In the genomic region with DNA sequence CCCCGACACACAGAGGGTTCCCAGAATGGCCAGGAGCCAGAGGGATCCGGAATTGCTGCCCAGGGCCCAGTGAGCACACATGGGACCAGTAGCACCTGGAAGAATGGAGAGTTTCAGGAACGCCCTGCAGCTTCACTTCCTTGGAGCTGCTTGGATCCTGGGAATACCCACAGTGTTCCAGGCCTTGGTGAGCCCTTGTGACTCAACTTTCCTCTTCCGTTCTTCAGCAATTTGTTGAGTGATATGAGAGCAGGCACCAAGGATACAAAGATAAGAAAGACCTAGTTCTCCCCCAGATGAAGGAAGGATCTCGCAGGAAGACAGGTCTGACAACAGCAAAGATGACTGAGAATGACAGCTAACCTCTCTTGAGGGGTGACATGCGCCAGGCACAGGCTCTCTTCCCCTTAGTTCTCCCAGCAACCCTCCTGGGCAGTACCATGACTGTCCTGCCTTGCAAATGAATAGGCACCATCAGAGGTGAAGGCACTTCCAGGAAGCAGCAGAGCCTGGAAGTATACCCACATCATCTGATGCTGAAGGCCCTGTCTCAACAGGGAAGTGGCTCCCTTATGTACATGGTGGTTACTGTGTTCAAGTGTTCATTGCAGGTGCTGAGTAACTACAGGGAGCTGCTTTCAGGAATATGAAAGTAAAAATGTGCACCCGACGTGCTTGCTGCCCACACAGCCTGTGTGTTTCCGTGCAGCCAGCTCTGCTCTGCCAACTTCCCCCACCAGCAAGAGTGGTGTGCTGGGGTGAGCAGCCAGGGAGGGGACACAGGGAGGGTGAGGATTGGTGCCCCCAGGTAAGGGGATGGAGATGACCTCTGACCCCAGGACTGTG, we compare ENCODE assay signal across 8 cellular contexts.
DNase-seq lines count a peak whose midpoint lies in the region; ATAC-seq and TF ChIP-seq lines count a peak whose summit lies in the region.

No MANE protein-coding gene starts in this region.

- DNase-seq in natural killer cell treated with Interleukin-12 subunit alpha and Interleukin-12 subunit beta and Interleukin-15 and Interleukin-18, amount 100 ng/mL, for 72 hours (ENCODE audit: low spot score) = no peak
- DNase-seq in natural killer cell (no peak), T-helper 17 cell (no peak), uterus (no peak), NCI-H1930 (lab: John Stamatoyannopoulos, UW) (no peak), nephron progenitor cell (no peak), NCI-H345 treated with DMSO at 0.1 percent for 48 hours (lab: John Stamatoyannopoulos, UW; ENCODE audit: unreplicated experiment) (no peak)

- H3K36me3 Mint-ChIP-seq in natural killer cell treated with Interleukin-12 subunit alpha and Interleukin-12 subunit beta and Interleukin-15 and Interleukin-18, amount 100 ng/mL, for 72 hours = peaks cover 4% of the 10 kb centered on the region
- no peaks in the 10 kb centered on the region for H3K36me3 Mint-ChIP-seq in natural killer cell
- peaks cover 5% of the 10 kb centered on the region for H3K36me3 Mint-ChIP-seq in T-helper 17 cell (ENCODE audit: low read depth)
- H3K36me3 Mint-ChIP-seq in nephron progenitor cell (ENCODE audit: low read depth) = peaks cover 5% of the 10 kb centered on the region

- H3K36me3 ChIP-seq in uterus = no peaks in the 10 kb centered on the region

- H3K4me3 Mint-ChIP-seq in natural killer cell treated with Interleukin-12 subunit alpha and Interleukin-12 subunit beta and Interleukin-15 and Interleukin-18, amount 100 ng/mL, for 72 hours = no peak overlapping the region
- H3K4me3 Mint-ChIP-seq in natural killer cell (no peak overlapping the region), T-helper 17 cell (no peak overlapping the region), nephron progenitor cell (no peak overlapping the region)

- H3K4me3 ChIP-seq in uterus = no peak overlapping the region

- peak; percentile 8 to 40 for ATAC-seq in natural killer cell treated with Interleukin-12 subunit alpha and Interleukin-12 subunit beta and Interleukin-15 and Interleukin-18, amount 100 ng/mL, for 72 hours
- ATAC-seq in natural killer cell = no peak
- ATAC-seq in T-helper 17 cell = peak; percentile 12

- peak overlapping the region; percentile 9 to 70 for H3K27ac Mint-ChIP-seq in natural killer cell treated with Interleukin-12 subunit alpha and Interleukin-12 subunit beta and Interleukin-15 and Interleukin-18, amount 100 ng/mL, for 72 hours
- H3K27ac Mint-ChIP-seq in natural killer cell (peak overlapping the region in 1 of 2 donors; percentile 61), T-helper 17 cell (peak overlapping the region; percentile 16), nephron progenitor cell (no peak overlapping the region)

- no peak for TF ChIP-seq POLR2A in uterus (IDR thresholded peaks at IDR 0.05)

- H3K4me1 Mint-ChIP-seq in natural killer cell treated with Interleukin-12 subunit alpha and Interleukin-12 subunit beta and Interleukin-15 and Interleukin-18, amount 100 ng/mL, for 72 hours (ENCODE audit: low read depth in 2 of 2) = peaks cover 7 to 11% of the 10 kb centered on the region in 2 donors
- H3K4me1 Mint-ChIP-seq in natural killer cell (peaks cover 5 to 24% of the 10 kb centered on the region in 2 donors), T-helper 17 cell (peaks cover 15% of the 10 kb centered on the region), nephron progenitor cell (peaks cover 75% of the 10 kb centered on the region)

- H3K27ac ChIP-seq in layer of hippocampus (ENCODE audit: low read depth, low read length) (peak overlapping the region; percentile 67), uterus (peak overlapping the region; percentile 12 to 26)

- H3K27me3 Mint-ChIP-seq in natural killer cell treated with Interleukin-12 subunit alpha and Interleukin-12 subunit beta and Interleukin-15 and Interleukin-18, amount 100 ng/mL, for 72 hours = no peaks in the 10 kb centered on the region
- H3K27me3 Mint-ChIP-seq in natural killer cell (ENCODE audit: low read depth in 2 of 2) = no peaks in the 10 kb centered on the region
- H3K27me3 Mint-ChIP-seq in T-helper 17 cell = no peaks in the 10 kb centered on the region
- no peaks in the 10 kb centered on the region for H3K27me3 Mint-ChIP-seq in nephron progenitor cell (ENCODE audit: low read depth, poor library complexity)

- H3K9me3 ChIP-seq in T-helper 17 cell (ENCODE audit: control insufficient read depth, low read length, poor library complexity, severe bottlenecking) = no peaks in the 10 kb centered on the region
- H3K9me3 ChIP-seq in uterus = no peaks in the 10 kb centered on the region

- TF ChIP-seq CTCF in natural killer cell (IDR thresholded peaks at IDR 0.05) = no peak
- no peak for TF ChIP-seq CTCF in uterus (IDR thresholded peaks at IDR 0.05)
- TF ChIP-seq CTCF in nephron progenitor cell (IDR thresholded peaks at IDR 0.05) = no peak

- H3K4me1 ChIP-seq in uterus = peaks cover 18 to 21% of the 10 kb centered on the region in 2 donors

- no peaks in the 10 kb centered on the region for H3K9me3 Mint-ChIP-seq in natural killer cell treated with Interleukin-12 subunit alpha and Interleukin-12 subunit beta and Interleukin-15 and Interleukin-18, amount 100 ng/mL, for 72 hours
- no peaks in the 10 kb centered on the region for H3K9me3 Mint-ChIP-seq in natural killer cell
- H3K9me3 Mint-ChIP-seq in nephron progenitor cell = no peaks in the 10 kb centered on the region

- no peaks in the 10 kb centered on the region for H3K27me3 ChIP-seq in layer of hippocampus (ENCODE audit: control insufficient read depth, insufficient read depth, low read length)
- H3K27me3 ChIP-seq in uterus = no peaks in the 10 kb centered on the region

- intact Hi-C loops in natural killer cell (cut with micrococcal nuclease) = no loop called here
- intact Hi-C loops in uterus (cut with DNase I; ENCODE audit: low total_unique reads) = no loop called here

Comparison
In these comparisons a context has a peak if more than half of its experiments do, and no peak if none do; other contexts are left out.
1. ATAC-seq: peak in natural killer cell treated with Interleukin-12 subunit alpha and Interleukin-12 subunit beta and Interleukin-15 and Interleukin-18, amount 100 ng/mL, for 72 hours (2 of 2) and T-helper 17 cell (single experiment); none in natural killer cell (0 of 3).